In genomic region chr16:48454051-48454450, GRCh38 we compare ENCODE assay signal across 34 cellular contexts.
"Had no signal": no experiment of that assay in that cellular context is flagged by ENCODE, and none has a peak within 500 bp of the region (broad histone marks: within the 10 kb centered on the region; RNA-seq: fewer than 3 reads in every experiment).

No MANE protein-coding gene starts in this region.

- H3K27ac Mint-ChIP-seq: activated CD4-positive, alpha-beta memory T cell treated with anti-CD3 and anti-CD28 coated beads for 36 hours; activated CD4-positive, alpha-beta T cell treated with anti-CD3 and anti-CD28 coated beads for 36 hours; activated CD4-positive, alpha-beta T cell treated with anti-CD3 and anti-CD28 coated beads, Interleukin-2, amount 10 ng/mL, durations not matched to agents 24 days and 14 days; activated CD8-positive, alpha-beta T cell treated with anti-CD3 and anti-CD28 coated beads, Interleukin-2, amount 10 ng/mL, durations not matched to agents 7 days and 5 days; activated naive CD4-positive, alpha-beta T cell treated with anti-CD3 and anti-CD28 coated beads, Interleukin-2, amount 10 ng/mL, durations not matched to agents 7 days and 5 days; activated naive CD4-positive, alpha-beta T cell treated with anti-CD3 and anti-CD28 coated beads, Interleukin-2, amount 50 U/mL, for 72 hours; activated naive CD8-positive, alpha-beta T cell treated with anti-CD3 and anti-CD28 coated beads, Interleukin-2, amount 10 ng/mL, durations not matched to agents 7 days and 5 days; activated T-helper 1 cell treated with anti-CD3 and anti-CD28 coated beads, Interleukin-12 subunit alpha, Interleukin-12 subunit beta, Interleukin-2, Interleukin-4 antibody, amounts not matched to agents 30 ng/mL and 10 ng/mL and 1 ng/mL, durations not matched to agents 14 hours and 24 hours and 36 hours; activated T-helper 2 cell treated with anti-CD3 and anti-CD28 coated beads, Interferon-gamma antibody, Interleukin-2, Interleukin-4, amounts not matched to agents 10 μg/mL and 5 μg/mL and 100 μg/mL, durations not matched to agents 14 hours and 24 hours and 36 hours; brain; endodermal cell; T-helper 17 cell; T-helper 2 cell treated with Interferon-gamma antibody and Interleukin-4, amounts not matched to agents 5 μg/mL and 100 μg/mL, for 36 hours had no signal

- H3K27ac ChIP-seq: ascending aorta, breast epithelium, cardiac muscle cell, colonic mucosa, dorsolateral prefrontal cortex, foreskin keratinocyte, heart left ventricle, WERI-Rb-1 had no signal

- H3K4me1 Mint-ChIP-seq: brain, endodermal cell had no signal

- H3K27me3 ChIP-seq: ascending aorta, breast epithelium, cardiac muscle cell, colonic mucosa, dorsolateral prefrontal cortex, foreskin keratinocyte, gastrocnemius medialis, heart left ventricle had no signal

- H3K9me3 ChIP-seq: ascending aorta, breast epithelium, colonic mucosa, gastrocnemius medialis, heart left ventricle had no signal

- H3K4me1 ChIP-seq: ascending aorta, breast epithelium, colonic mucosa had no signal

- H3K36me3 Mint-ChIP-seq: activated CD4-positive, alpha-beta memory T cell treated with anti-CD3 and anti-CD28 coated beads for 36 hours; activated naive CD4-positive, alpha-beta T cell treated with anti-CD3 and anti-CD28 coated beads, Interleukin-2, amount 10 ng/mL, durations not matched to agents 7 days and 5 days; activated naive CD8-positive, alpha-beta T cell treated with anti-CD3 and anti-CD28 coated beads, Interleukin-2, amount 10 ng/mL, durations not matched to agents 7 days and 5 days; brain had no signal

- ATAC-seq: activated CD4-positive, alpha-beta T cell treated with anti-CD3 and anti-CD28 coated beads for 36 hours; activated CD8-positive, alpha-beta T cell treated with anti-CD3 and anti-CD28 coated beads, Interleukin-2, amount 10 ng/mL, durations not matched to agents 7 days and 5 days; activated naive CD4-positive, alpha-beta T cell treated with anti-CD3 and anti-CD28 coated beads, Interleukin-2, amount 50 U/mL, for 72 hours; esophagus mucosa; foreskin keratinocyte; T-helper 17 cell had no signal

- H3K4me3 ChIP-seq: ascending aorta, breast epithelium, cardiac muscle cell, colonic mucosa, dorsolateral prefrontal cortex, gastrocnemius medialis, heart left ventricle had no signal

- H3K27me3 Mint-ChIP-seq: T-helper 17 cell had no signal

- H3K4me3 Mint-ChIP-seq: activated CD4-positive, alpha-beta memory T cell treated with anti-CD3 and anti-CD28 coated beads for 36 hours; activated CD4-positive, alpha-beta T cell treated with anti-CD3 and anti-CD28 coated beads for 36 hours; activated CD4-positive, alpha-beta T cell treated with anti-CD3 and anti-CD28 coated beads, Interleukin-2, amount 10 ng/mL, durations not matched to agents 24 days and 14 days; activated CD8-positive, alpha-beta T cell treated with anti-CD3 and anti-CD28 coated beads, Interleukin-2, amount 10 ng/mL, durations not matched to agents 7 days and 5 days; activated naive CD4-positive, alpha-beta T cell treated with anti-CD3 and anti-CD28 coated beads, Interleukin-2, amount 10 ng/mL, durations not matched to agents 7 days and 5 days; activated naive CD8-positive, alpha-beta T cell treated with anti-CD3 and anti-CD28 coated beads, Interleukin-2, amount 10 ng/mL, durations not matched to agents 7 days and 5 days; activated T-helper 1 cell treated with anti-CD3 and anti-CD28 coated beads, Interleukin-12 subunit alpha, Interleukin-12 subunit beta, Interleukin-2, Interleukin-4 antibody, amounts not matched to agents 30 ng/mL and 10 ng/mL and 1 ng/mL, durations not matched to agents 14 hours and 24 hours and 36 hours; brain; endodermal cell; T-helper 17 cell; T-helper 2 cell treated with Interferon-gamma antibody and Interleukin-4, amounts not matched to agents 5 μg/mL and 100 μg/mL, for 36 hours had no signal

- H3K36me3 ChIP-seq: ascending aorta, breast epithelium, cardiac muscle cell, colonic mucosa, gastrocnemius medialis, heart left ventricle, WERI-Rb-1 had no signal

- DNase-seq: activated CD4-positive, alpha-beta memory T cell treated with anti-CD3 and anti-CD28 coated beads for 36 hours; activated CD4-positive, alpha-beta T cell treated with anti-CD3 and anti-CD28 coated beads for 36 hours; activated CD4-positive, alpha-beta T cell treated with anti-CD3 and anti-CD28 coated beads, Interleukin-2, amount 10 ng/mL, durations not matched to agents 24 days and 14 days; activated CD4-positive, CD25-positive, alpha-beta regulatory T cell; activated CD4-positive, CD25-positive, alpha-beta regulatory T cell treated with anti-CD3 and anti-CD28 coated beads, Interleukin-2, amount 50 U/mL, for 72 hours; activated CD8-positive, alpha-beta T cell treated with anti-CD3 and anti-CD28 coated beads, Interleukin-2, amount 10 ng/mL, durations not matched to agents 7 days and 5 days; activated effector memory CD4-positive, alpha-beta T cell treated with anti-CD3 and anti-CD28 coated beads, Interleukin-2, amount 50 U/mL, for 16 hours; activated naive CD4-positive, alpha-beta T cell treated with anti-CD3 and anti-CD28 coated beads, Interleukin-2, amount 10 ng/mL, durations not matched to agents 7 days and 5 days; activated naive CD8-positive, alpha-beta T cell treated with anti-CD3 and anti-CD28 coated beads, Interleukin-2, amount 10 ng/mL, durations not matched to agents 7 days and 5 days; activated T-cell treated with anti-CD3 and anti-CD28 coated beads, Interleukin-2, amount 50 U/mL, for 1 hour; activated T-cell treated with anti-CD3 and anti-CD28 coated beads, Interleukin-2, amount 50 U/mL, for 48 hours; central memory CD4-positive, alpha-beta T cell; cerebellar nuclear complex; colonic mucosa; dorsolateral prefrontal cortex; effector memory CD4-positive, alpha-beta T cell; endodermal cell; foreskin keratinocyte; glutamatergic neuron; T-helper 1 cell; T-helper 17 cell; T1000; WERI-Rb-1 had no signal

- H3K9me3 Mint-ChIP-seq: activated CD4-positive, alpha-beta memory T cell treated with anti-CD3 and anti-CD28 coated beads for 36 hours; activated naive CD4-positive, alpha-beta T cell treated with anti-CD3 and anti-CD28 coated beads, Interleukin-2, amount 10 ng/mL, durations not matched to agents 7 days and 5 days; activated naive CD8-positive, alpha-beta T cell treated with anti-CD3 and anti-CD28 coated beads, Interleukin-2, amount 10 ng/mL, durations not matched to agents 7 days and 5 days; activated T-helper 1 cell treated with anti-CD3 and anti-CD28 coated beads, Interleukin-12 subunit alpha, Interleukin-12 subunit beta, Interleukin-2, Interleukin-4 antibody, amounts not matched to agents 30 ng/mL and 10 ng/mL and 1 ng/mL, durations not matched to agents 14 hours and 24 hours and 36 hours; activated T-helper 2 cell treated with anti-CD3 and anti-CD28 coated beads, Interferon-gamma antibody, Interleukin-2, Interleukin-4, amounts not matched to agents 10 μg/mL and 5 μg/mL and 100 μg/mL, durations not matched to agents 14 hours and 24 hours and 36 hours; brain; endodermal cell; T-helper 2 cell treated with Interferon-gamma antibody and Interleukin-4, amounts not matched to agents 5 μg/mL and 100 μg/mL, for 36 hours had no signal
